ENCODE assay signal across 8 cellular contexts in genomic region chr1:115595279-115596079, GRCh38. TPM values are rescaled to one million over a fixed set of nuclear protein-coding genes. Genes with fewer than 3 reads are reported as not detected.
DNase-seq lines count a peak whose midpoint lies in the region; ATAC-seq, FAIRE-seq and TF ChIP-seq lines count a peak whose summit lies in the region.

No MANE protein-coding gene starts in this region.

- intact Hi-C loops in GM12878 (cut with micrococcal nuclease; ENCODE audit: unreplicated experiment) (loop anchor here (1.0 to 10.0 kb wide), 5 partner anchors 49 to 621 kb away; no protein-coding TSS in a partner anchor), spleen (cut with DNase I; ENCODE audit: low total_unique reads) (loop anchor here (5.0 kb wide), 1 partner anchor 458 kb away; no protein-coding TSS in a partner anchor)

- DNase-seq in DMS79 (lab: John Stamatoyannopoulos, UW): peak; percentile 83
- peak; percentile 87 for DNase-seq in HEK293T (ENCODE audit: extremely low spot score)
- DNase-seq in NCI-H187 treated with DMSO at 0.1 percent for 48 hours (lab: John Stamatoyannopoulos, UW): peak; percentile 68
- DNase-seq in T1000 (lab: John Stamatoyannopoulos, UW): peak; percentile 93
- peak; percentile 16 for DNase-seq in GM12878 (ENCODE audit: low read depth, low spot score)
- DNase-seq in hypothalamus (lab: John Stamatoyannopoulos, UW): peak; percentile 9 to 88 (median 65)
- DNase-seq in spleen: peak; percentile 78

- no peaks in the 10 kb centered on the region for H3K4me1 ChIP-seq in GM12878 (ENCODE audit: control insufficient read depth, insufficient read depth, low read length)
- H3K4me1 ChIP-seq in spleen: peaks cover 0 to 7% (median 0%) of the 10 kb centered on the region in 6 donors

- TF ChIP-seq POLR2A in GM12878 (IDR thresholded peaks at IDR 0.05; ENCODE audit: low read depth, low read length) (no peak), spleen (IDR thresholded peaks at IDR 0.05) (no peak)

- H3K27ac ChIP-seq in GM12878 (ENCODE audit: control insufficient read depth, insufficient read depth): no peak overlapping the region
- H3K27ac ChIP-seq in spleen: no peak overlapping the region

- H3K27me3 ChIP-seq in GM12878 (replicated peaks in 1 of 2; ENCODE audit: control insufficient read depth in 2 of 2, insufficient read depth in 2 of 2, low read length in 1 of 2): no peaks in the 10 kb centered on the region
- peaks cover 0 to 4% (median 0%) of the 10 kb centered on the region in 7 donors for H3K27me3 ChIP-seq in spleen (replicated peaks in 1 of 7)

- no peak overlapping the region for H3K4me2 ChIP-seq in GM12878 (ENCODE audit: control insufficient read depth, insufficient read depth)

- TF ChIP-seq RAD21 in GM12878 (IDR thresholded peaks at IDR 0.05; ENCODE audit: insufficient read depth, low read depth, low read length): peak; percentile 80

- no peaks in the 10 kb centered on the region for H3K79me2 ChIP-seq in GM12878 (ENCODE audit: control insufficient read depth, insufficient read depth, low read length)

- peak; percentile 94 for ATAC-seq in GM12878
- ATAC-seq in GM21381 (IDR thresholded peaks at IDR 0.05; ENCODE audit: unreplicated experiment): no peak

- no peaks in the 10 kb centered on the region for H4K20me1 ChIP-seq in GM12878 (ENCODE audit: control insufficient read depth, insufficient read depth)

- SMC1A ChIA-PET in GM12878 (lab: Charles Lee; ENCODE audit: uncharacterized antibody, unreplicated experiment): interaction anchor here (0.7 to 3.7 kb wide), 3 partner anchors 454 to 763 kb away, joined by 3 to 14 read pairs (median 5); no protein-coding TSS in a partner anchor

- peak; percentile 75 for FAIRE-seq in GM12878 (lab: Jason Lieb, UNC)

- 21% methylated on average over 12 of the region's 12 CpGs for WGBS in GM12878 (ENCODE audit: insufficient coverage, insufficient replicate concordance, low lambda C conversion rate, missing lambda C conversion rate)
- WGBS in spleen, 5 donors: 54 to 81% (median 60%) methylated on average over 8 to 12 of the region's 12 CpGs

- RAD21 ChIA-PET in GM12878 (lab: Charles Lee; ENCODE audit: unreplicated experiment): interaction anchor here (0.6 to 4.9 kb wide), 7 partner anchors 111 to 1177 kb away, joined by 3 to 45 read pairs (median 3); no protein-coding TSS in a partner anchor

- no peaks in the 10 kb centered on the region for H3K36me3 ChIP-seq in GM12878 (ENCODE audit: control insufficient read depth in 2 of 2, insufficient read depth in 2 of 2, low read length in 1 of 2)
- no peaks in the 10 kb centered on the region for H3K36me3 ChIP-seq in spleen

- TF ChIP-seq CTCF in GM12878 (IDR thresholded peaks at IDR 0.05 in 2 of 3, conservative IDR thresholded peaks at IDR 0.05 in 1 of 3; ENCODE audit: control insufficient read depth in 2 of 3, extremely low read depth in 1 of 3, insufficient read depth in 1 of 3, low read depth in 3 of 3, low read length in 3 of 3): peak; percentile 88 to 92 (median 89)
- TF ChIP-seq CTCF in spleen (IDR thresholded peaks at IDR 0.05 in 8 of 11, conservative IDR thresholded peaks at IDR 0.05 in 3 of 11): peak; percentile 39 to 86 (median 72)

- in situ Hi-C loops in GM12878 (cut with MboI): no loop called here

- H3K9me3 ChIP-seq in GM12878 (replicated peaks; ENCODE audit: control insufficient read depth, insufficient read depth, low read length): no peaks in the 10 kb centered on the region
- H3K9me3 ChIP-seq in spleen: peaks cover 0 to 16% (median 3%) of the 10 kb centered on the region in 8 donors

- no peak overlapping the region for H2AFZ ChIP-seq in GM12878 (ENCODE audit: control insufficient read depth, low read depth, low read length)

- no peak overlapping the region for H3K9ac ChIP-seq in GM12878 (ENCODE audit: control insufficient read depth, insufficient read depth, low read length)

- POLR2A ChIA-PET in HEK293T (lab: Yijun Ruan, JAX): no interaction called here
- POLR2A ChIA-PET in GM12878 (lab: Charles Lee): no interaction called here

- BruUV-seq in GM12878 (replicated peaks; lab: Mats Ljungman, UMichigan): no TSS peak

- no peak overlapping the region for H3K4me3 ChIP-seq in GM12878
- no peak overlapping the region for H3K4me3 ChIP-seq in spleen

- TF ChIP-seq EP300 in GM12878 (IDR thresholded peaks at IDR 0.05; ENCODE audit: borderline replicate concordance in 1 of 2, control insufficient read depth in 1 of 2, low read depth in 2 of 2, low read length in 2 of 2): no peak

- CTCF ChIA-PET in HEK293T (lab: Yijun Ruan, JAX) (interaction anchor here (0.5 to 2.1 kb wide), 21 partner anchors 9 to 472 kb away, joined by 3 to 17 read pairs (median 4); no protein-coding TSS in a partner anchor), GM12878 (lab: Yijun Ruan, JAX) (interaction anchor here (0.7 to 6.9 kb wide), 26 partner anchors 10 to 618 kb away, joined by 3 to 105 read pairs (median 4); no protein-coding TSS in a partner anchor)

TF ChIP-seq in HEK293T, 16 proteins besides CTCF, POLR2A, EP300 and RAD21:
- TF ChIP-seq PKNOX1 (IDR thresholded peaks at IDR 0.05) (no peak), CTBP1 (IDR thresholded peaks at IDR 0.05; ENCODE audit: borderline replicate concordance) (no peak), FOXA1 (IDR thresholded peaks at IDR 0.05) (no peak), HDGF (IDR thresholded peaks at IDR 0.05; ENCODE audit: borderline replicate concordance) (no peak), TARDBP (IDR thresholded peaks at IDR 0.05) (no peak), ZNF384 (IDR thresholded peaks at IDR 0.05) (no peak), FOXK2 (IDR thresholded peaks at IDR 0.05) (no peak), ELF4 (IDR thresholded peaks at IDR 0.05) (no peak), FOXM1 (IDR thresholded peaks at IDR 0.05; ENCODE audit: borderline replicate concordance) (no peak)

TF ChIP-seq in GM12878, 131 proteins besides CTCF, POLR2A, EP300 and RAD21:
- TF ChIP-seq SMC3 (IDR thresholded peaks at IDR 0.05; ENCODE audit: borderline replicate concordance, low read length) (peak; percentile 73), ZBTB33 (IDR thresholded peaks at IDR 0.05) (no peak), YY1 (IDR thresholded peaks at IDR 0.05; ENCODE audit: low read depth, low read length) (0 out of 2 replicates have a peak, but pooled peaks have one; percentile 36)

RNA-seq across cellular contexts. Expression of gene VANGL1, which starts 46.3 kb away (rescaled TPM):
- 7.9 and 8.0 TPM in 2 replicates for total RNA-seq in GM12878 (2013; cell fraction: nucleolus; rRNA removed)
- total RNA-seq in GM12878 (2014; rRNA removed): 5.9 and 6.9 TPM in 2 replicates
- 5.2 and 6.4 TPM in 2 replicates for total RNA-seq in GM12878 (2014; rRNA removed; fragmentation: Illumina TruSeq; extraction: Trizol)
- 10.6 and 12.4 TPM in 2 replicates for total RNA-seq in GM12878 (2021)
- polyA plus RNA-seq in GM12878 (2011; ENCODE audit: low read depth): 1.6 TPM
- 2.7 and 3.1 TPM in 2 replicates for polyA plus RNA-seq in GM12878 (2011; rRNA removed)
- 3.5 and 4.2 TPM in 2 replicates for polyA plus RNA-seq in GM12878 (2011; cell fraction: cytosol; rRNA removed)
- 2.3 and 3.6 TPM in 2 replicates for polyA plus RNA-seq in GM12878 (2011; cell fraction: nucleus; rRNA removed)
- polyA plus RNA-seq in GM12878 (2012): 2.8 and 3.0 TPM in 2 replicates
- polyA plus RNA-seq in GM12878 (2014; fragmentation: Illumina TruSeq; extraction: Trizol): 6.4 and 8.2 TPM in 2 replicates
- 1 to 10 TPM in 1 of 2 experiments, under 1 TPM in 1; 0.71 to 1.2 TPM for polyA plus RNA-seq in GM12878 (2014; fragmentation: Nextera tagmentation; extraction: Ambion mirVana)
- 6.2 and 6.4 TPM in 2 replicates for polyA plus RNA-seq in GM12878 (2014; rRNA removed)
- polyA plus RNA-seq in GM12878 (2016; fragmentation: Nextera tagmentation; extraction: Ambion mirVana): 10 to 100 TPM; 11.5 to 12.9 TPM
- polyA minus RNA-seq in GM12878 (2011; rRNA and poly(A)+ RNA removed): 3.7 and 4.0 TPM in 2 replicates
- polyA minus RNA-seq in GM12878 (2011; cell fraction: cytosol; rRNA and poly(A)+ RNA removed): 2.7 and 3.3 TPM in 2 replicates
- 1.2 and 1.6 TPM in 2 replicates for polyA minus RNA-seq in GM12878 (2011; cell fraction: nucleus; rRNA and poly(A)+ RNA removed)
- 1 to 10 TPM; 2.9 to 7.0 (median 4.5) TPM for total RNA-seq in spleen
- under 1 TPM; 0.24 to 0.64 (median 0.61) TPM for polyA plus RNA-seq in spleen

Comparison
In these comparisons a context has a peak if more than half of its experiments do, and no peak if none do; other contexts are left out.
1. DNase-seq: peak in every context shown above with its lines; median percentile 93 in T1000; 87 in HEK293T; 83 in DMS79; 78 in spleen; 68 in NCI-H187 treated with DMSO at 0.1 percent for 48 hours; 65 in hypothalamus; 16 in GM12878.